ENCODE assay signal across 19 cellular contexts in the genomic region with DNA sequence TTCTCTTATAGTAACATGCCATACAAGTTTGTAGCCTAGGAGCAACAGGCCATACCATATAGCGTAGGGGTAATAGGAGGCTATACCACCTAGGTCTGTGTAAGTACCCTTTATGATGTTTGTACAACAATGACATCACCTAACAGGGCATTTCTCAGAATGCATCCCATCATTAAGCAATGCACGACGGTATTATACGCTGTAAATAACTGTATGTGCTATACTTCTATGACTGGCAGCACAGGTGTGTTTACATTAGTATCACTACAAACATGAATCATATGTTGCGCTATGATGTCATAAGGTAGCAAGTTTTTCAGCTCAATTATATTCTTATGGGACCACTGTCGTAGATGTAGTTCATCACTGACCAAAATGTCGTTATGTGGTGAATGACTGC. TPM values are rescaled to one million over a fixed set of nuclear protein-coding genes. Genes with fewer than 3 reads are reported as not detected.
A peak's percentile ranks its signal among the peaks of the same experiment; 100 is the strongest.
DNase-seq lines count a peak whose midpoint lies in the region; ATAC-seq, FAIRE-seq and TF ChIP-seq lines count a peak whose summit lies in the region.
"Had no signal": no experiment of that assay in that cellular context is flagged by ENCODE, and none has a peak within 500 bp of the region (broad histone marks: within the 10 kb centered on the region; RNA-seq: fewer than 3 reads in every experiment).

No MANE protein-coding gene starts in this region.

- no peaks in the 10 kb centered on the region for H3K27me3 ChIP-seq in Panc1 (ENCODE audit: control insufficient read depth, insufficient read depth, low read length)
- H3K27me3 ChIP-seq: BLaER1 had no signal

- BruUV-seq in Panc1 (replicated peaks; lab: Mats Ljungman, UMichigan), result no TSS peak

- POLR2A ChIA-PET in activated CD8-positive, alpha-beta T cell treated with anti-CD3 and anti-CD28 coated beads for 36 hours (lab: Charles Lee), result interaction anchor here (0.6 to 1.1 kb wide), 3 partner anchors 15 to 912 kb away, joined by 3 read pairs; no protein-coding TSS in a partner anchor
- POLR2A ChIA-PET in activated CD8-positive, alpha-beta T cell treated with anti-CD3 and anti-CD28 coated beads, Interleukin-2, amount 10 ng/mL, durations not matched to agents 7 days and 5 days (lab: Charles Lee), result interaction anchor here (1.4 kb wide), 1 partner anchor 58 kb away, joined by 3 read pairs; a partner anchor contains a TSS
- POLR2A ChIA-PET in Panc1 (lab: Charles Lee), result interaction anchor here (0.6 kb wide), 1 partner anchor 56 kb away, joined by 3 read pairs; no protein-coding TSS in a partner anchor

- H3K36me3 Mint-ChIP-seq in activated CD8-positive, alpha-beta T cell treated with anti-CD3 and anti-CD28 coated beads for 36 hours (ENCODE audit: low read depth), result peaks cover 57% of the 10 kb centered on the region
- peaks cover 63% of the 10 kb centered on the region for H3K36me3 Mint-ChIP-seq in activated CD8-positive, alpha-beta T cell treated with anti-CD3 and anti-CD28 coated beads, Interleukin-2, amount 10 ng/mL, durations not matched to agents 7 days and 5 days (ENCODE audit: low read depth)
- H3K36me3 Mint-ChIP-seq in activated naive CD4-positive, alpha-beta T cell treated with anti-CD3 and anti-CD28 coated beads, Interleukin-2, amount 50 U/mL, for 72 hours, result peaks cover 7 to 28% of the 10 kb centered on the region in 2 donors

- H3K27me3 Mint-ChIP-seq in activated CD8-positive, alpha-beta T cell treated with anti-CD3 and anti-CD28 coated beads for 36 hours, result no peaks in the 10 kb centered on the region
- H3K27me3 Mint-ChIP-seq in activated CD8-positive, alpha-beta T cell treated with anti-CD3 and anti-CD28 coated beads, Interleukin-2, amount 10 ng/mL, durations not matched to agents 7 days and 5 days (ENCODE audit: low read depth), result no peaks in the 10 kb centered on the region
- H3K27me3 Mint-ChIP-seq: CD8-positive, alpha-beta memory T cell had no signal

- no peak for ATAC-seq in activated CD8-positive, alpha-beta T cell treated with anti-CD3 and anti-CD28 coated beads for 36 hours
- no peak for ATAC-seq in activated CD8-positive, alpha-beta T cell treated with anti-CD3 and anti-CD28 coated beads, Interleukin-2, amount 10 ng/mL, durations not matched to agents 7 days and 5 days
- ATAC-seq in Panc1 (no peak), mucosa of descending colon (peak; percentile 33), esophagus mucosa (no peak), GM18519 (IDR thresholded peaks at IDR 0.05; ENCODE audit: low FRiP score, unreplicated experiment) (no peak)
- ATAC-seq in activated naive CD4-positive, alpha-beta T cell treated with anti-CD3 and anti-CD28 coated beads, Interleukin-2, amount 50 U/mL, for 72 hours, result no peak
- ATAC-seq: GM12878 had no signal

- no peaks in the 10 kb centered on the region for H3K9me3 Mint-ChIP-seq in activated CD8-positive, alpha-beta T cell treated with anti-CD3 and anti-CD28 coated beads for 36 hours
- no peaks in the 10 kb centered on the region for H3K9me3 Mint-ChIP-seq in activated CD8-positive, alpha-beta T cell treated with anti-CD3 and anti-CD28 coated beads, Interleukin-2, amount 10 ng/mL, durations not matched to agents 7 days and 5 days (ENCODE audit: insufficient read depth)
- H3K9me3 Mint-ChIP-seq in activated naive CD4-positive, alpha-beta T cell treated with anti-CD3 and anti-CD28 coated beads, Interleukin-2, amount 50 U/mL, for 72 hours, result no peaks in the 10 kb centered on the region
- H3K9me3 Mint-ChIP-seq: CD8-positive, alpha-beta memory T cell; H9; HFFc6 had no signal

- TF ChIP-seq CTCF in activated CD8-positive, alpha-beta T cell treated with anti-CD3 and anti-CD28 coated beads for 36 hours (IDR thresholded peaks at IDR 0.05), result no peak
- TF ChIP-seq CTCF in Panc1 (IDR thresholded peaks at IDR 0.05) (no peak), mucosa of descending colon (IDR thresholded peaks at IDR 0.05) (no peak)

- CTCF ChIA-PET in activated CD8-positive, alpha-beta T cell treated with anti-CD3 and anti-CD28 coated beads for 36 hours (lab: Charles Lee), result interaction anchor here (1.2 to 4.2 kb wide), 3 partner anchors 20 to 106 kb away, joined by 3 to 16 read pairs (median 5); a partner anchor contains a TSS
- CTCF ChIA-PET in activated CD8-positive, alpha-beta T cell treated with anti-CD3 and anti-CD28 coated beads, Interleukin-2, amount 10 ng/mL, durations not matched to agents 7 days and 5 days (lab: Charles Lee), result interaction anchor here (0.9 to 3.9 kb wide), 6 partner anchors 10 to 151 kb away, joined by 3 to 20 read pairs (median 4); a partner anchor contains a TSS
- CTCF ChIA-PET in Panc1 (lab: Charles Lee), result interaction anchor here (0.7 kb wide), 1 partner anchor 127 kb away, joined by 5 read pairs; no protein-coding TSS in a partner anchor

- peak overlapping the region; percentile 5 for H3K27ac Mint-ChIP-seq in activated CD8-positive, alpha-beta T cell treated with anti-CD3 and anti-CD28 coated beads for 36 hours
- no peak overlapping the region for H3K27ac Mint-ChIP-seq in activated CD8-positive, alpha-beta T cell treated with anti-CD3 and anti-CD28 coated beads, Interleukin-2, amount 10 ng/mL, durations not matched to agents 7 days and 5 days
- no peak overlapping the region for H3K27ac Mint-ChIP-seq in activated naive CD4-positive, alpha-beta T cell treated with anti-CD3 and anti-CD28 coated beads, Interleukin-2, amount 50 U/mL, for 72 hours
- H3K27ac Mint-ChIP-seq: H9, HFFc6 had no signal

- H3K27ac ChIP-seq in Panc1 (ENCODE audit: low read length), result no peak overlapping the region
- H3K27ac ChIP-seq: 22Rv1, BLaER1 had no signal

- H3K4me1 ChIP-seq in Panc1 (ENCODE audit: control insufficient read depth, insufficient read depth, low read length) (no peaks in the 10 kb centered on the region; the same call in 1 of the 2 replicates), mucosa of descending colon (ENCODE audit: low read depth) (no peaks in the 10 kb centered on the region)
- H3K4me1 ChIP-seq: BLaER1 had no signal

- no peak overlapping the region for H3K4me3 Mint-ChIP-seq in activated CD8-positive, alpha-beta T cell treated with anti-CD3 and anti-CD28 coated beads for 36 hours
- no peak overlapping the region for H3K4me3 Mint-ChIP-seq in activated CD8-positive, alpha-beta T cell treated with anti-CD3 and anti-CD28 coated beads, Interleukin-2, amount 10 ng/mL, durations not matched to agents 7 days and 5 days
- H3K4me3 Mint-ChIP-seq: CD8-positive, alpha-beta memory T cell; H9; HFFc6 had no signal

- peaks cover 40% of the 10 kb centered on the region for H3K36me3 ChIP-seq in Panc1 (ENCODE audit: control insufficient read depth, insufficient read depth, low read length)
- no peaks in the 10 kb centered on the region for H3K36me3 ChIP-seq in mucosa of descending colon (ENCODE audit: low read depth)

- in situ Hi-C loops in Panc1 (cut with HindIII; ENCODE audit: low pct_unique_long_range_greater_than_20kb, low sequenced_read_pairs), result no loop called here

- intact Hi-C loops in activated CD8-positive, alpha-beta T cell treated with anti-CD3 and anti-CD28 coated beads for 36 hours (cut with micrococcal nuclease), result no loop called here
- intact Hi-C loops in Panc1 (cut with micrococcal nuclease; ENCODE audit: unreplicated experiment), result no loop called here
- intact Hi-C loops in mucosa of descending colon (cut with DNase I, micrococcal nuclease), result no loop called here

- no peak for DNase-seq in activated CD8-positive, alpha-beta T cell treated with anti-CD3 and anti-CD28 coated beads for 36 hours
- no peak for DNase-seq in activated CD8-positive, alpha-beta T cell treated with anti-CD3 and anti-CD28 coated beads, Interleukin-2, amount 10 ng/mL, durations not matched to agents 7 days and 5 days
- DNase-seq in HTR-8/SVneo (ENCODE audit: insufficient read length, low spot score), result no peak
- DNase-seq in Panc1 (ENCODE audit: low read depth, low spot score), result peak; percentile 39
- no peak for DNase-seq in mucosa of descending colon
- DNase-seq in activated naive CD4-positive, alpha-beta T cell treated with anti-CD3 and anti-CD28 coated beads, Interleukin-2, amount 50 U/mL, for 72 hours (ENCODE audit: low spot score in 2 of 2), result no peak
- DNase-seq: AML-193; Caco-2; CD8-positive, alpha-beta memory T cell; DMS79; GOT3; H9; HFFc6 had no signal

- FAIRE-seq in HTR-8/SVneo (lab: Jason Lieb, UNC), result peak; percentile 97
- FAIRE-seq: GM12878, GM19239 had no signal

- peaks cover 28% of the 10 kb centered on the region for H3K4me1 Mint-ChIP-seq in activated CD8-positive, alpha-beta T cell treated with anti-CD3 and anti-CD28 coated beads for 36 hours (ENCODE audit: low read depth)
- peaks cover 2% of the 10 kb centered on the region for H3K4me1 Mint-ChIP-seq in activated CD8-positive, alpha-beta T cell treated with anti-CD3 and anti-CD28 coated beads, Interleukin-2, amount 10 ng/mL, durations not matched to agents 7 days and 5 days (ENCODE audit: low read depth)
- H3K4me1 Mint-ChIP-seq: H9 had no signal

- H3K9me3 ChIP-seq in Panc1 (ENCODE audit: control insufficient read depth, insufficient read depth, low read depth, low read length) (no peaks in the 10 kb centered on the region), mucosa of descending colon (no peaks in the 10 kb centered on the region)
- H3K9me3 ChIP-seq: BLaER1, Caco-2 had no signal

- H3K4me3 ChIP-seq in Panc1 (ENCODE audit: low read depth in 2 of 2, low read length in 2 of 2), result no peak overlapping the region
- H3K4me3 ChIP-seq in mucosa of descending colon, result no peak overlapping the region
- H3K4me3 ChIP-seq: BLaER1, GM12878 had no signal

RNA-seq across cellular contexts. Expression of a gene that starts 31.0 kb away (rescaled TPM):
- 10 to 100 TPM; 58.9 to 60.0 TPM for total RNA-seq in activated CD8-positive, alpha-beta T cell treated with anti-CD3 and anti-CD28 coated beads for 36 hours
- total RNA-seq in activated CD8-positive, alpha-beta T cell treated with anti-CD3 and anti-CD28 coated beads, Interleukin-2, amount 10 ng/mL, durations not matched to agents 7 days and 5 days, result 10 to 100 TPM; 62.5 to 67.6 TPM
- total RNA-seq in Panc1 (2021; ENCODE audit: unreplicated experiment) (65.1 TPM), mucosa of descending colon (10 to 100 TPM; 51.3 to 68.6 (median 61.4) TPM), esophagus mucosa (42.3 TPM)
- polyA plus RNA-seq in Panc1 (2012; ENCODE audit: insufficient read length), result 32.5 TPM
- total RNA-seq in activated naive CD4-positive, alpha-beta T cell treated with anti-CD3 and anti-CD28 coated beads, Interleukin-2, amount 50 U/mL, for 72 hours, result 10 to 100 TPM; 65.1 to 70.7 TPM

RNA-seq across cellular contexts. Expression of a gene that starts 58.1 kb away (rescaled TPM):
- total RNA-seq in activated CD8-positive, alpha-beta T cell treated with anti-CD3 and anti-CD28 coated beads for 36 hours, result 10 to 100 TPM; 66.6 to 75.4 TPM
- 10 to 100 TPM; 50.6 to 53.0 TPM for total RNA-seq in activated CD8-positive, alpha-beta T cell treated with anti-CD3 and anti-CD28 coated beads, Interleukin-2, amount 10 ng/mL, durations not matched to agents 7 days and 5 days
- total RNA-seq in Panc1 (2021; ENCODE audit: unreplicated experiment) (50.2 TPM), mucosa of descending colon (10 to 100 TPM; 30.9 to 39.5 (median 32.9) TPM), esophagus mucosa (33.9 TPM)
- polyA plus RNA-seq in Panc1 (2012; ENCODE audit: insufficient read length), result 39.6 TPM
- total RNA-seq in activated naive CD4-positive, alpha-beta T cell treated with anti-CD3 and anti-CD28 coated beads, Interleukin-2, amount 50 U/mL, for 72 hours, result 10 to 100 TPM; 53.0 to 58.0 TPM

RNA-seq across cellular contexts. Expression of a gene that starts 58.4 kb away (rescaled TPM):
- total RNA-seq in activated CD8-positive, alpha-beta T cell treated with anti-CD3 and anti-CD28 coated beads for 36 hours, result 1 to 10 TPM; 4.6 TPM
- total RNA-seq in activated CD8-positive, alpha-beta T cell treated with anti-CD3 and anti-CD28 coated beads, Interleukin-2, amount 10 ng/mL, durations not matched to agents 7 days and 5 days, result 1 to 10 TPM; 4.8 to 5.7 TPM
- 5.8 TPM for total RNA-seq in Panc1 (2021; ENCODE audit: unreplicated experiment)
- polyA plus RNA-seq in Panc1 (2012; ENCODE audit: insufficient read length), result 3.5 TPM
- 1 to 10 TPM; 4.0 to 4.4 (median 4.4) TPM for total RNA-seq in mucosa of descending colon
- 4.1 TPM for total RNA-seq in esophagus mucosa
- 1 to 10 TPM; 2.4 to 4.3 TPM for total RNA-seq in activated naive CD4-positive, alpha-beta T cell treated with anti-CD3 and anti-CD28 coated beads, Interleukin-2, amount 50 U/mL, for 72 hours
